ENCODE assay signal across 8 cellular contexts in genomic region chr3:197847866-197848401, GRCh38. TPM values are rescaled to one million over a fixed set of nuclear protein-coding genes. Genes with fewer than 3 reads are reported as not detected.
DNase-seq lines count a peak whose midpoint lies in the region; ATAC-seq and TF ChIP-seq lines count a peak whose summit lies in the region.

No MANE protein-coding gene starts in this region.

- no peak for TF ChIP-seq CTCF in sigmoid colon (IDR thresholded peaks at IDR 0.05)

- H3K4me1 ChIP-seq in sigmoid colon = peaks cover 0 to 8% (median 5%) of the 10 kb centered on the region in 4 donors

- H3K36me3 ChIP-seq in sigmoid colon = peaks cover 4 to 61% (median 15%) of the 10 kb centered on the region in 4 donors

- intact Hi-C loops in sigmoid colon (cut with DNase I) = loop anchor here (5.0 kb wide), 1 partner anchor 101 kb away; the partner anchor contains the start of gene FYTTD1
- intact Hi-C loops in Right ventricle myocardium superior (cut with DNase I) = no loop called here

- peak; percentile 8 for DNase-seq in activated gamma-delta T cell treated with Interleukin-2 at 50 U/mL for 16 hours
- DNase-seq in activated gamma-delta T cell (lab: John Stamatoyannopoulos, UW) = no peak
- DNase-seq in NOMO-1 treated with dmso at 0.1 percent for 144 hours (lab: John Stamatoyannopoulos, UW; ENCODE audit: unreplicated experiment) = peak; percentile 62
- peak; percentile 55 for DNase-seq in dermis blood vessel endothelial cell
- no peak for DNase-seq in sigmoid colon
- no peak for DNase-seq in Right ventricle myocardium superior
- DNase-seq in NCI-H446 (lab: John Stamatoyannopoulos, UW) = no peak

- H3K27ac ChIP-seq in sigmoid colon = peak overlapping the region in 3 of 4 donors; percentile 72 to 81 (median 72)

- no peak for TF ChIP-seq POLR2A in sigmoid colon (IDR thresholded peaks at IDR 0.05)

- peak overlapping the region; percentile 8 to 44 (median 38) for H3K4me3 ChIP-seq in sigmoid colon

- WGBS in sigmoid colon, 2 donors = 21 to 22% methylated on average over 8 of the region's 8 CpGs

- no peaks in the 10 kb centered on the region for H3K9me3 ChIP-seq in sigmoid colon

- no peaks in the 10 kb centered on the region for H3K27me3 ChIP-seq in sigmoid colon

- TF ChIP-seq EP300 in sigmoid colon (IDR thresholded peaks at IDR 0.05) = no peak

- ATAC-seq in HG02798 (IDR thresholded peaks at IDR 0.05; ENCODE audit: poor library complexity, unreplicated experiment) (peak; percentile 78), Right ventricle myocardium superior (ENCODE audit: poor library complexity) (no peak)

RNA-seq across cellular contexts. Expression of gene LRCH3, which starts 56.9 kb away (rescaled TPM):
- 82.4 and 154 TPM in 2 replicates for total RNA-seq in dermis blood vessel endothelial cell
- total RNA-seq in sigmoid colon = 100 to 1,000 TPM in 1 of 4 donors, 10 to 100 TPM in 3; 44.7 to 154 (median 49.4) TPM
- polyA plus RNA-seq in sigmoid colon = 10 to 100 TPM in 1 of 3 donors, 1 to 10 TPM in 2; 4.8 to 15.7 (median 5.5) TPM
- 18.0 TPM for total RNA-seq in Right ventricle myocardium superior

Comparison
In these comparisons a context has a peak if more than half of its experiments do, and no peak if none do; other contexts are left out.
1. DNase-seq: peak in activated gamma-delta T cell treated with Interleukin-2 at 50 U/mL for 16 hours (single experiment), NOMO-1 treated with dmso at 0.1 percent for 144 hours (single experiment) and dermis blood vessel endothelial cell (single experiment); none in activated gamma-delta T cell (single experiment), sigmoid colon (single experiment), Right ventricle myocardium superior (single experiment) and NCI-H446 (0 of 2).